ENCODE assay signal across 8 cellular contexts in the genomic region with DNA sequence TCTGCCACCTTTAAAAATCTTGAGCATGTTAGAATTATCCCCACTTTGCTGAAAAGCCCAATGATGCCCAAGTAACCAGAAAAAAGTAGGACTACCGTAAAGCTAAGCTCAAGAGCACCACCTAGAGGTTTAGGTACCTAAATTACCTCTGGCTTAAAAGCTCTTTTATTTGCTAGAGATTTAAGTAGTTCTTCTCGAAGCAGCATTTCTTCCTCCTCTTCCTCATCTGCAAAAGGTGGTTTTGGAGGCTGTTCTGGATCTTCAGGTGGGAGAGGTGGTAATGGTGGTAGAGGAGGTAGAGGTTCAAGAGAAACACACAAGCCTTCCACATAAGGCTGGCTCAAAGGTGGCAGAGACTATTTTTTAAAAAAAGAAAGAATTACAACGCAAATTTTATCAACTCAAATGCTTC. TPM values are rescaled to one million over a fixed set of nuclear protein-coding genes. Genes with fewer than 3 reads are reported as not detected.
DNase-seq lines count a peak whose midpoint lies in the region; ATAC-seq and TF ChIP-seq lines count a peak whose summit lies in the region.

No MANE protein-coding gene starts in this region.

- H3K4me3 Mint-ChIP-seq in effector memory CD8-positive, alpha-beta T cell = no peak overlapping the region

- H3K4me1 Mint-ChIP-seq in effector memory CD8-positive, alpha-beta T cell (ENCODE audit: low read depth in 2 of 2) = peaks cover 6 to 11% of the 10 kb centered on the region in 2 donors

- ATAC-seq in GM21529 (IDR thresholded peaks at IDR 0.05; ENCODE audit: unreplicated experiment) (peak; percentile 66), mucosa of descending colon (peak; percentile 73)
- peak; percentile 83 for ATAC-seq in effector memory CD8-positive, alpha-beta T cell (replicated peaks)
- ATAC-seq in activated CD4-positive, CD25-positive, alpha-beta regulatory T cell treated with anti-CD3 and anti-CD28 coated beads, Interleukin-2, amount 50 U/mL, for 24 hours = no peak

- peaks cover 13% of the 10 kb centered on the region for H3K36me3 ChIP-seq in mucosa of descending colon (ENCODE audit: low read depth)

- H3K27me3 Mint-ChIP-seq in effector memory CD8-positive, alpha-beta T cell = no peaks in the 10 kb centered on the region

- H3K9me3 Mint-ChIP-seq in effector memory CD8-positive, alpha-beta T cell = no peaks in the 10 kb centered on the region

- H3K4me3 ChIP-seq in mucosa of descending colon = no peak overlapping the region

- H3K27ac Mint-ChIP-seq in effector memory CD8-positive, alpha-beta T cell = peak overlapping the region; percentile 7 to 67

- H3K4me1 ChIP-seq in mucosa of descending colon (ENCODE audit: low read depth) = no peaks in the 10 kb centered on the region

- intact Hi-C loops in mucosa of descending colon (cut with DNase I, micrococcal nuclease) = loop anchor here in 1 of 2 donors (10.0 kb wide), 1 partner anchor 222 kb away; no protein-coding TSS in a partner anchor

- no peaks in the 10 kb centered on the region for H3K9me3 ChIP-seq in mucosa of descending colon

- H3K36me3 Mint-ChIP-seq in effector memory CD8-positive, alpha-beta T cell (ENCODE audit: insufficient read depth) = peaks cover 97% of the 10 kb centered on the region

- TF ChIP-seq CTCF in mucosa of descending colon (IDR thresholded peaks at IDR 0.05) = no peak

- DNase-seq in DMS79 treated with DMSO at 0.1 percent for 48 hours (lab: John Stamatoyannopoulos, UW) (peak; percentile 4), NCI-H1048 (lab: John Stamatoyannopoulos, UW) (peak; percentile 13), SIG-M5 treated with dmso at 0.1 percent for 504 hours (lab: John Stamatoyannopoulos, UW; ENCODE audit: unreplicated experiment) (peak; percentile 75), mucosa of descending colon (peak in 1 of 3 donors; percentile 32)
- peak; percentile 15 to 21 (median 18) for DNase-seq in effector memory CD8-positive, alpha-beta T cell
- DNase-seq in stimulated activated CD4-positive, alpha-beta T cell treated with anti-CD3 and anti-CD28 coated beads, Interleukin-2, amount 100 ng/mL, for 48 hours = no peak

RNA-seq across cellular contexts. Expression of a gene that starts 26.9 kb away (rescaled TPM):
- total RNA-seq in mucosa of descending colon = 10 to 100 TPM; 49.0 to 64.1 (median 57.0) TPM

RNA-seq across cellular contexts. Expression of a gene that starts 27.4 kb away (rescaled TPM):
- total RNA-seq in mucosa of descending colon = 1 to 10 TPM; 3.2 to 4.6 (median 3.9) TPM

RNA-seq across cellular contexts. Expression of a gene that starts 49.2 kb away (rescaled TPM):
- total RNA-seq in mucosa of descending colon = 10 to 100 TPM; 25.3 to 41.7 (median 37.3) TPM

Comparison
In these comparisons a context has a peak if more than half of its experiments do, and no peak if none do; other contexts are left out.
1. DNase-seq: peak in DMS79 treated with DMSO at 0.1 percent for 48 hours (single experiment), NCI-H1048 (single experiment), SIG-M5 treated with dmso at 0.1 percent for 504 hours (single experiment) and effector memory CD8-positive, alpha-beta T cell (3 of 3); none in stimulated activated CD4-positive, alpha-beta T cell treated with anti-CD3 and anti-CD28 coated beads, Interleukin-2, amount 100 ng/mL, for 48 hours (0 of 2).
2. ATAC-seq: peak in GM21529 (single experiment), effector memory CD8-positive, alpha-beta T cell (single experiment) and mucosa of descending colon (single experiment); none in activated CD4-positive, CD25-positive, alpha-beta regulatory T cell treated with anti-CD3 and anti-CD28 coated beads, Interleukin-2, amount 50 U/mL, for 24 hours (0 of 2).